1 cellular context compared by ENCODE assay signal in the genomic region with DNA sequence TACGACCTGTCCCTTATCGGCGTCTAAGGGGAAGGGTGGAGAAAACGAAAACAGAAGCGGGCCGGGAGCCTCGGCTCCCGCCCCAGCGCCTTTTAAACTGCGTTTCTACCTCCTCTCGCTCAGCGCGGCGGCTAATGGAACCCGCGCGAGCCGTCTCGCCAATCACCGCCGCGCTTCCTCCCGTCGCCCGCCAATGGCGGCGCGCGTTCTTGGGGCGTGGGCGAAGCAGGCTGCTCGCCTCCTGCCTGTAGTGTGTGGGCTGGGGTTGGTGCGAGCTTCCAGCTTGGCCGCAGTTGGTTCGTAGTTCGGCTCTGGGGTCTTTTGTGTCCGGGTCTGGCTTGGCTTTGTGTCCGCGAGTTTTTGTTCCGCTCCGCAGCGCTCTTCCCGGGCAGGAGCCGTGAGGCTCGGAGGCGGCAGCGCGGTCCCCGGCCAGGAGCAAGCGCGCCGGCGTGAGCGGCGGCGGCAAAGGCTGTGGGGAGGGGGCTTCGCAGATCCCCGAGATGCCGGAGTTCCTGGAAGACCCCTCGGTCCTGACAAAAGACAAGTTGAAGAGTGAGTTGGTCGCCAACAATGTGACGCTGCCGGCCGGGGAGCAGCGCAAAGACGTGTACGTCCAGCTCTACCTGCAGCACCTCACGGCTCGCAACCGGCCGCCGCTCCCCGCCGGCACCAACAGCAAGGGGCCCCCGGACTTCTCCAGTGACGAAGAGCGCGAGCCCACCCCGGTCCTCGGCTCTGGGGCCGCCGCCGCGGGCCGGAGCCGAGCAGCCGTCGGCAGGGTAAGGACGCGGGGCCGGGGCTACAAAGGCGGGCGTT.
TF ChIP-seq lines count a peak whose summit lies in the region.

TMPO (plus strand) TSS at position 223 of the 816 bp plus-strand sequence; CDS start at position 501, 278 bp downstream.

TF ChIP-seq in SK-N-SH, 30 proteins besides CTCF, POLR2A, EP300 and RAD21 (continued from another document):
- peak; percentile 51; the same call in 1 of the 2 replicates for TF ChIP-seq SIN3A (IDR thresholded peaks at IDR 0.05; ENCODE audit: borderline replicate concordance, low read depth, low read length)
- no peak for TF ChIP-seq USF1 (IDR thresholded peaks at IDR 0.05; ENCODE audit: borderline replicate concordance, low read depth)
- TF ChIP-seq CHD2 (IDR thresholded peaks at IDR 0.05; ENCODE audit: low read length, partially characterized antibody) = peak; percentile 91
- 0 out of 2 replicates have a peak, but pooled peaks have one; percentile 1 for TF ChIP-seq NRF1 (IDR thresholded peaks at IDR 0.05; ENCODE audit: low read depth, low read length)
- peak; percentile 58; the same call in 1 of the 2 replicates for TF ChIP-seq FOXM1 (IDR thresholded peaks at IDR 0.05; ENCODE audit: low read depth)
- TF ChIP-seq IRF3 (IDR thresholded peaks at IDR 0.05; ENCODE audit: low read depth, low read length) = peak; percentile 72
- peak; percentile 68 for TF ChIP-seq YY1 (IDR thresholded peaks at IDR 0.05; ENCODE audit: low read depth)
- TF ChIP-seq TAF1 (IDR thresholded peaks at IDR 0.05; ENCODE audit: borderline replicate concordance, low read depth, low read length) = peak; percentile 84
